Comparison of ENCODE assay signal across 1 cellular context in the genomic region with DNA sequence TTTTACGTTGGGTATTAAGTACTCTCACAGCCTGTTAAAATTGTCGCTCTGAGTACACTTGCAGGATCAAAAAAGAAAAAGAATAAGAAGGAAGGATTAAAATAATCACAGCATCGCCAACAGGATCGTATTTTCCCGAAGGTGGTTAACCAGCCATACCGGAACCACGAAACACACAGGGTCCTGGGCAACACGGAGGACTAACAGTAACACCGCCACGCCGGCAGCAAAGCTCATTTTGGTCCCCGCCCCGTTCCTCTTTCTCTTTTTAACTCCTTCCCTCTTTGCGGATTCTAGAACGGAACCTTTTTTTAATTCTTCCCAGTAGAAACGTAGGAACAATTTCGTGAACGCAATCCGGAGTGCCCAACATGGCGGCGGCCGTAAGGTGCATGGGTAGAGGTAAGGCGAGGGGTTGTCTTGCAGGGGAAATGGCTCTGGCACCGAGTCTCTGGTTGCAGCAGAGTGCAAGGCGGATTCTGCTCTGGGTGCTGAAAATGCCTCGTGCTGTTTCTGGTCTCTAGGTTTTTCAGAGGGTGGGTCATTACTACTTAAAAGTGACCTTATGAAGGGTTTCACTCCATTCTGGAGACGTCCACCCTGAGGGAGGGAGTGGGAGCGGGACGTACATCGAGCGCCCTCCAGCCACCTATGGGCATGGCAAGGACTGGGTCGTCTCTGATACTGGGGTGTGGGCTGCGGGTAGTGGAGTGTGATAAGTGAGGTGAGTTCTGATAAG.
A peak's percentile ranks its signal among the peaks of the same experiment; 100 is the strongest.
TF ChIP-seq lines count a peak whose summit lies in the region.

Gene MRPL1, plus strand, starts transcription at position 353 of the 739 bp plus-strand sequence. Its CDS starts 19 bp downstream, at position 372.

TF ChIP-seq in WTC11, 78 proteins besides CTCF, POLR2A, EP300 and RAD21 (continued from another document):
- TF ChIP-seq SMAD3 (CRISPR knock-in tag; IDR thresholded peaks at IDR 0.05; ENCODE audit: borderline replicate concordance): no peak
- 0 out of 2 replicates have a peak, but pooled peaks have one; percentile 19 for TF ChIP-seq ZNF671 (CRISPR knock-in tag; IDR thresholded peaks at IDR 0.05)
- peak; percentile 66; the same call in 1 of the 2 replicates for TF ChIP-seq HMGXB4 (CRISPR knock-in tag; IDR thresholded peaks at IDR 0.05)
- TF ChIP-seq ZMAT4 (CRISPR knock-in tag; IDR thresholded peaks at IDR 0.05): no peak
- no peak for TF ChIP-seq E2F4 (CRISPR knock-in tag; IDR thresholded peaks at IDR 0.05; ENCODE audit: borderline replicate concordance, low read depth)
- peak; percentile 75; the same call in 1 of the 2 replicates for TF ChIP-seq TEAD1 (CRISPR knock-in tag; IDR thresholded peaks at IDR 0.05)
- peak; percentile 86 for TF ChIP-seq GABPB1 (CRISPR knock-in tag; IDR thresholded peaks at IDR 0.05)
- peak; percentile 94 for TF ChIP-seq KAT7 (CRISPR knock-in tag; IDR thresholded peaks at IDR 0.05; ENCODE audit: borderline replicate concordance)
- 0 out of 2 replicates have a peak, but pooled peaks have one; percentile 36 for TF ChIP-seq E2F5 (CRISPR knock-in tag; IDR thresholded peaks at IDR 0.05)
- peak; percentile 22; the same call in 1 of the 2 replicates for TF ChIP-seq CREM (CRISPR knock-in tag; IDR thresholded peaks at IDR 0.05)
- TF ChIP-seq, protein P1, sequence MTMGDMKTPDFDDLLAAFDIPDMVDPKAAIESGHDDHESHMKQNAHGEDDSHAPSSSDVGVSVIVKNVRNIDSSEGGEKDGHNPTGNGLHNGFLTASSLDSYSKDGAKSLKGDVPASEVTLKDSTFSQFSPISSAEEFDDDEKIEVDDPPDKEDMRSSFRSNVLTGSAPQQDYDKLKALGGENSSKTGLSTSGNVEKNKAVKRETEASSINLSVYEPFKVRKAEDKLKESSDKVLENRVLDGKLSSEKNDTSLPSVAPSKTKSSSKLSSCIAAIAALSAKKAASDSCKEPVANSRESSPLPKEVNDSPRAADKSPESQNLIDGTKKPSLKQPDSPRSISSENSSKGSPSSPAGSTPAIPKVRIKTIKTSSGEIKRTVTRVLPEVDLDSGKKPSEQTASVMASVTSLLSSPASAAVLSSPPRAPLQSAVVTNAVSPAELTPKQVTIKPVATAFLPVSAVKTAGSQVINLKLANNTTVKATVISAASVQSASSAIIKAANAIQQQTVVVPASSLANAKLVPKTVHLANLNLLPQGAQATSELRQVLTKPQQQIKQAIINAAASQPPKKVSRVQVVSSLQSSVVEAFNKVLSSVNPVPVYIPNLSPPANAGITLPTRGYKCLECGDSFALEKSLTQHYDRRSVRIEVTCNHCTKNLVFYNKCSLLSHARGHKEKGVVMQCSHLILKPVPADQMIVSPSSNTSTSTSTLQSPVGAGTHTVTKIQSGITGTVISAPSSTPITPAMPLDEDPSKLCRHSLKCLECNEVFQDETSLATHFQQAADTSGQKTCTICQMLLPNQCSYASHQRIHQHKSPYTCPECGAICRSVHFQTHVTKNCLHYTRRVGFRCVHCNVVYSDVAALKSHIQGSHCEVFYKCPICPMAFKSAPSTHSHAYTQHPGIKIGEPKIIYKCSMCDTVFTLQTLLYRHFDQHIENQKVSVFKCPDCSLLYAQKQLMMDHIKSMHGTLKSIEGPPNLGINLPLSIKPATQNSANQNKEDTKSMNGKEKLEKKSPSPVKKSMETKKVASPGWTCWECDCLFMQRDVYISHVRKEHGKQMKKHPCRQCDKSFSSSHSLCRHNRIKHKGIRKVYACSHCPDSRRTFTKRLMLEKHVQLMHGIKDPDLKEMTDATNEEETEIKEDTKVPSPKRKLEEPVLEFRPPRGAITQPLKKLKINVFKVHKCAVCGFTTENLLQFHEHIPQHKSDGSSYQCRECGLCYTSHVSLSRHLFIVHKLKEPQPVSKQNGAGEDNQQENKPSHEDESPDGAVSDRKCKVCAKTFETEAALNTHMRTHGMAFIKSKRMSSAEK (CRISPR knock-in tag; IDR thresholded peaks at IDR 0.05; ENCODE audit: borderline replicate concordance): 0 out of 2 replicates have a peak, but pooled peaks have one; percentile 17
- TF ChIP-seq TP53 (CRISPR knock-in tag; IDR thresholded peaks at IDR 0.05): no peak
- TF ChIP-seq, protein P2, sequence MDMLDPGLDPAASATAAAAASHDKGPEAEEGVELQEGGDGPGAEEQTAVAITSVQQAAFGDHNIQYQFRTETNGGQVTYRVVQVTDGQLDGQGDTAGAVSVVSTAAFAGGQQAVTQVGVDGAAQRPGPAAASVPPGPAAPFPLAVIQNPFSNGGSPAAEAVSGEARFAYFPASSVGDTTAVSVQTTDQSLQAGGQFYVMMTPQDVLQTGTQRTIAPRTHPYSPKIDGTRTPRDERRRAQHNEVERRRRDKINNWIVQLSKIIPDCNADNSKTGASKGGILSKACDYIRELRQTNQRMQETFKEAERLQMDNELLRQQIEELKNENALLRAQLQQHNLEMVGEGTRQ (CRISPR knock-in tag; IDR thresholded peaks at IDR 0.05): 0 out of 2 replicates have a peak, but pooled peaks have one; percentile 27
- TF ChIP-seq, protein P3, sequence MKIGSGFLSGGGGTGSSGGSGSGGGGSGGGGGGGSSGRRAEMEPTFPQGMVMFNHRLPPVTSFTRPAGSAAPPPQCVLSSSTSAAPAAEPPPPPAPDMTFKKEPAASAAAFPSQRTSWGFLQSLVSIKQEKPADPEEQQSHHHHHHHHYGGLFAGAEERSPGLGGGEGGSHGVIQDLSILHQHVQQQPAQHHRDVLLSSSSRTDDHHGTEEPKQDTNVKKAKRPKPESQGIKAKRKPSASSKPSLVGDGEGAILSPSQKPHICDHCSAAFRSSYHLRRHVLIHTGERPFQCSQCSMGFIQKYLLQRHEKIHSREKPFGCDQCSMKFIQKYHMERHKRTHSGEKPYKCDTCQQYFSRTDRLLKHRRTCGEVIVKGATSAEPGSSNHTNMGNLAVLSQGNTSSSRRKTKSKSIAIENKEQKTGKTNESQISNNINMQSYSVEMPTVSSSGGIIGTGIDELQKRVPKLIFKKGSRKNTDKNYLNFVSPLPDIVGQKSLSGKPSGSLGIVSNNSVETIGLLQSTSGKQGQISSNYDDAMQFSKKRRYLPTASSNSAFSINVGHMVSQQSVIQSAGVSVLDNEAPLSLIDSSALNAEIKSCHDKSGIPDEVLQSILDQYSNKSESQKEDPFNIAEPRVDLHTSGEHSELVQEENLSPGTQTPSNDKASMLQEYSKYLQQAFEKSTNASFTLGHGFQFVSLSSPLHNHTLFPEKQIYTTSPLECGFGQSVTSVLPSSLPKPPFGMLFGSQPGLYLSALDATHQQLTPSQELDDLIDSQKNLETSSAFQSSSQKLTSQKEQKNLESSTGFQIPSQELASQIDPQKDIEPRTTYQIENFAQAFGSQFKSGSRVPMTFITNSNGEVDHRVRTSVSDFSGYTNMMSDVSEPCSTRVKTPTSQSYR (CRISPR knock-in tag; IDR thresholded peaks at IDR 0.05): 0 out of 2 replicates have a peak, but pooled peaks have one; percentile 26
- TF ChIP-seq HMGA2 (CRISPR knock-in tag; IDR thresholded peaks at IDR 0.05): no peak
- TF ChIP-seq, protein P4, sequence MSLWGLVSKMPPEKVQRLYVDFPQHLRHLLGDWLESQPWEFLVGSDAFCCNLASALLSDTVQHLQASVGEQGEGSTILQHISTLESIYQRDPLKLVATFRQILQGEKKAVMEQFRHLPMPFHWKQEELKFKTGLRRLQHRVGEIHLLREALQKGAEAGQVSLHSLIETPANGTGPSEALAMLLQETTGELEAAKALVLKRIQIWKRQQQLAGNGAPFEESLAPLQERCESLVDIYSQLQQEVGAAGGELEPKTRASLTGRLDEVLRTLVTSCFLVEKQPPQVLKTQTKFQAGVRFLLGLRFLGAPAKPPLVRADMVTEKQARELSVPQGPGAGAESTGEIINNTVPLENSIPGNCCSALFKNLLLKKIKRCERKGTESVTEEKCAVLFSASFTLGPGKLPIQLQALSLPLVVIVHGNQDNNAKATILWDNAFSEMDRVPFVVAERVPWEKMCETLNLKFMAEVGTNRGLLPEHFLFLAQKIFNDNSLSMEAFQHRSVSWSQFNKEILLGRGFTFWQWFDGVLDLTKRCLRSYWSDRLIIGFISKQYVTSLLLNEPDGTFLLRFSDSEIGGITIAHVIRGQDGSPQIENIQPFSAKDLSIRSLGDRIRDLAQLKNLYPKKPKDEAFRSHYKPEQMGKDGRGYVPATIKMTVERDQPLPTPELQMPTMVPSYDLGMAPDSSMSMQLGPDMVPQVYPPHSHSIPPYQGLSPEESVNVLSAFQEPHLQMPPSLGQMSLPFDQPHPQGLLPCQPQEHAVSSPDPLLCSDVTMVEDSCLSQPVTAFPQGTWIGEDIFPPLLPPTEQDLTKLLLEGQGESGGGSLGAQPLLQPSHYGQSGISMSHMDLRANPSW (CRISPR knock-in tag; conservative IDR thresholded peaks at IDR 0.05; ENCODE audit: low read depth): no peak
- TF ChIP-seq FOXK1 (CRISPR knock-in tag; IDR thresholded peaks at IDR 0.05): peak; percentile 56; the same call in 1 of the 2 replicates
- peak; percentile 66; the same call in 1 of the 2 replicates for TF ChIP-seq MYBL2 (CRISPR knock-in tag; IDR thresholded peaks at IDR 0.05)
- no peak for TF ChIP-seq ZNF138 (CRISPR knock-in tag; conservative IDR thresholded peaks at IDR 0.05)
